In genomic region chr3:47424434-47425382, GRCh38 we compare ENCODE assay signal across 27 cellular contexts. TPM values are rescaled to one million over a fixed set of nuclear protein-coding genes. Genes with fewer than 3 reads are reported as not detected.
DNase-seq lines count a peak whose midpoint lies in the region; ATAC-seq and TF ChIP-seq lines count a peak whose summit lies in the region.
"Had no signal": no experiment of that assay in that cellular context is flagged by ENCODE, and none has a peak within 500 bp of the region (broad histone marks: within the 10 kb centered on the region; RNA-seq: fewer than 3 reads in every experiment).

No MANE protein-coding gene starts in this region.

- peaks cover 5% of the 10 kb centered on the region; the same call in 1 of the 2 replicates for H3K79me2 ChIP-seq in DND-41 (ENCODE audit: insufficient read depth, low read length)
- no peaks in the 10 kb centered on the region for H3K79me2 ChIP-seq in osteoblast (ENCODE audit: insufficient read depth, low read length)

- DNase-seq in DND-41 (no peak), iPS-NIHi11 (ENCODE audit: low spot score) (peak; percentile 4), osteoblast (ENCODE audit: insufficient read length, low spot score, missing footprints) (peak; percentile 52), 8988T (no peak), NCI-H1436 treated with DMSO at 0.1 percent for 48 hours (lab: John Stamatoyannopoulos, UW) (no peak), NOMO-1 treated with dmso at 0.1 percent for 144 hours (lab: John Stamatoyannopoulos, UW; ENCODE audit: unreplicated experiment) (no peak), KBM-7 (no peak)
- DNase-seq: activated CD4-positive, alpha-beta T cell treated with anti-CD3 and anti-CD28 coated beads, Interleukin-2, amount 50 U/mL, for 48 hours; activated CD4-positive, CD25-positive, alpha-beta regulatory T cell; activated CD8-positive, alpha-beta memory T cell treated with anti-CD3 and anti-CD28 coated beads, Interleukin-2, amount 50 U/mL, for 48 hours; activated gamma-delta T cell treated with Interleukin-2 at 50 U/mL for 16 hours; amygdala; cortex of kidney; NCI-H1105 treated with DMSO at 0.1 percent for 48 hours; NCI-H2081; NCI-H226; NCI-H748 treated with DMSO at 0.1 percent for 48 hours; nucleus accumbens; OCI-M1; stimulated activated CD4-positive, alpha-beta T cell treated with anti-CD3 and anti-CD28 coated beads, Interleukin-12 subunit alpha, Interleukin-12 subunit beta, amount 100 ng/mL, for 4 hours; stimulated activated CD4-positive, alpha-beta T cell treated with anti-CD3 and anti-CD28 coated beads, Interleukin-4, amount 100 ng/mL, for 24 hours; stimulated activated naive CD4-positive, alpha-beta T cell treated with Interleukin-2 at 50 U/mL for 16 hours had no signal

- H2AFZ ChIP-seq in DND-41 (ENCODE audit: low read depth, low read length) (no peak overlapping the region), osteoblast (ENCODE audit: low read length) (no peak overlapping the region)

- H3K4me3 Mint-ChIP-seq in activated T-helper 17 cell treated with anti-CD3 and anti-CD28 coated beads, Interleukin-2, amount 50 U/mL, for 72 hours: no peak overlapping the region
- H3K4me3 Mint-ChIP-seq: H9 had no signal

- H3K4me1 ChIP-seq in DND-41 (ENCODE audit: insufficient read depth, low read length): peaks cover 12% of the 10 kb centered on the region
- peaks cover 4% of the 10 kb centered on the region for H3K4me1 ChIP-seq in osteoblast (ENCODE audit: insufficient read depth, low read length)

- TF ChIP-seq CTCF in DND-41 (IDR thresholded peaks at IDR 0.05; ENCODE audit: borderline replicate concordance, extremely low read depth, low read length, poor library complexity, severe bottlenecking) (no peak), osteoblast (IDR thresholded peaks at IDR 0.05; ENCODE audit: extremely low read depth, low read depth, low read length) (no peak)

- H3K27me3 ChIP-seq in DND-41 (ENCODE audit: insufficient read depth, low read length, poor library complexity) (no peaks in the 10 kb centered on the region), osteoblast (ENCODE audit: insufficient read depth, low read length) (no peaks in the 10 kb centered on the region)

- in situ Hi-C loops in KBM-7 (cut with MboI; ENCODE audit: low pct_unique_long_range_greater_than_20kb, low sequenced_read_pairs): no loop called here

- no peaks in the 10 kb centered on the region for H3K27me3 Mint-ChIP-seq in activated T-helper 17 cell treated with anti-CD3 and anti-CD28 coated beads, Interleukin-2, amount 50 U/mL, for 72 hours

- H4K20me1 ChIP-seq in DND-41 (ENCODE audit: insufficient read depth, low read length) (peaks cover 11% of the 10 kb centered on the region), osteoblast (ENCODE audit: insufficient read depth, low read length) (no peaks in the 10 kb centered on the region)

- H3K9me3 Mint-ChIP-seq in activated T-helper 17 cell treated with anti-CD3 and anti-CD28 coated beads, Interleukin-2, amount 50 U/mL, for 72 hours: no peaks in the 10 kb centered on the region
- H3K9me3 Mint-ChIP-seq: H9 had no signal

- no peak overlapping the region for H3K9ac ChIP-seq in DND-41 (ENCODE audit: low read depth, low read length)

- peak overlapping the region; percentile 4; the same call in 1 of the 2 replicates for H3K27ac ChIP-seq in DND-41 (ENCODE audit: low read length)
- no peak overlapping the region for H3K27ac ChIP-seq in osteoblast (ENCODE audit: low read depth, low read length)
- H3K27ac ChIP-seq: C4-2B, thoracic aorta had no signal

- H3K9me3 ChIP-seq in DND-41 (ENCODE audit: insufficient read depth, low read length, severe bottlenecking) (no peaks in the 10 kb centered on the region), osteoblast (ENCODE audit: low read depth, low read length) (no peaks in the 10 kb centered on the region)
- H3K9me3 ChIP-seq: thoracic aorta had no signal

- no peak for ATAC-seq in DND-41 (ENCODE audit: insufficient read depth, low read depth)
- ATAC-seq in activated T-helper 17 cell treated with anti-CD3 and anti-CD28 coated beads, Interleukin-2, amount 50 U/mL, for 72 hours (replicated peaks): no peak

- H3K4me2 ChIP-seq in DND-41 (ENCODE audit: insufficient read depth, low read length) (no peak overlapping the region), osteoblast (ENCODE audit: insufficient read depth, low read length) (no peak overlapping the region)

- H3K36me3 ChIP-seq in DND-41 (ENCODE audit: insufficient read depth, low read length) (peaks cover 84% of the 10 kb centered on the region), osteoblast (ENCODE audit: insufficient read depth, low read length) (peaks cover 14% of the 10 kb centered on the region)

- peaks cover 5% of the 10 kb centered on the region for H3K4me1 Mint-ChIP-seq in activated T-helper 17 cell treated with anti-CD3 and anti-CD28 coated beads, Interleukin-2, amount 50 U/mL, for 72 hours

- H3K36me3 Mint-ChIP-seq in activated T-helper 17 cell treated with anti-CD3 and anti-CD28 coated beads, Interleukin-2, amount 50 U/mL, for 72 hours (ENCODE audit: low read depth): peaks cover 17% of the 10 kb centered on the region

- no peak overlapping the region for H3K4me3 ChIP-seq in DND-41 (ENCODE audit: low read depth in 1 of 2, low read length in 2 of 2)
- no peak overlapping the region for H3K4me3 ChIP-seq in osteoblast (ENCODE audit: insufficient read depth, low read length)
- H3K4me3 ChIP-seq: lung, thoracic aorta had no signal

- H3K27ac Mint-ChIP-seq in activated T-helper 17 cell treated with anti-CD3 and anti-CD28 coated beads, Interleukin-2, amount 50 U/mL, for 72 hours: peak overlapping the region; percentile 4

RNA-seq across cellular contexts. Expression of gene PTPN23, which starts 43.9 kb away (rescaled TPM):
- 10 to 100 TPM; 28.7 to 32.0 TPM for total RNA-seq in activated T-helper 17 cell treated with anti-CD3 and anti-CD28 coated beads, Interleukin-2, amount 50 U/mL, for 72 hours
- total RNA-seq in osteoblast: 22.4 and 30.0 TPM in 2 replicates

RNA-seq across cellular contexts. Expression of gene SCAP, which starts 51.0 kb away (rescaled TPM):
- 10 to 100 TPM; 44.0 to 73.3 TPM for total RNA-seq in activated T-helper 17 cell treated with anti-CD3 and anti-CD28 coated beads, Interleukin-2, amount 50 U/mL, for 72 hours
- 70.1 and 81.4 TPM in 2 replicates for total RNA-seq in osteoblast

Comparison
In these comparisons a context has a peak if more than half of its experiments do, and no peak if none do; other contexts are left out.
1. DNase-seq: peak in iPS-NIHi11 (single experiment) and osteoblast (single experiment); none in DND-41 (single experiment), 8988T (single experiment), NCI-H1436 treated with DMSO at 0.1 percent for 48 hours (single experiment), NOMO-1 treated with dmso at 0.1 percent for 144 hours (single experiment) and KBM-7 (single experiment).